ENCODE assay signal across 1 cellular context in the genomic region with DNA sequence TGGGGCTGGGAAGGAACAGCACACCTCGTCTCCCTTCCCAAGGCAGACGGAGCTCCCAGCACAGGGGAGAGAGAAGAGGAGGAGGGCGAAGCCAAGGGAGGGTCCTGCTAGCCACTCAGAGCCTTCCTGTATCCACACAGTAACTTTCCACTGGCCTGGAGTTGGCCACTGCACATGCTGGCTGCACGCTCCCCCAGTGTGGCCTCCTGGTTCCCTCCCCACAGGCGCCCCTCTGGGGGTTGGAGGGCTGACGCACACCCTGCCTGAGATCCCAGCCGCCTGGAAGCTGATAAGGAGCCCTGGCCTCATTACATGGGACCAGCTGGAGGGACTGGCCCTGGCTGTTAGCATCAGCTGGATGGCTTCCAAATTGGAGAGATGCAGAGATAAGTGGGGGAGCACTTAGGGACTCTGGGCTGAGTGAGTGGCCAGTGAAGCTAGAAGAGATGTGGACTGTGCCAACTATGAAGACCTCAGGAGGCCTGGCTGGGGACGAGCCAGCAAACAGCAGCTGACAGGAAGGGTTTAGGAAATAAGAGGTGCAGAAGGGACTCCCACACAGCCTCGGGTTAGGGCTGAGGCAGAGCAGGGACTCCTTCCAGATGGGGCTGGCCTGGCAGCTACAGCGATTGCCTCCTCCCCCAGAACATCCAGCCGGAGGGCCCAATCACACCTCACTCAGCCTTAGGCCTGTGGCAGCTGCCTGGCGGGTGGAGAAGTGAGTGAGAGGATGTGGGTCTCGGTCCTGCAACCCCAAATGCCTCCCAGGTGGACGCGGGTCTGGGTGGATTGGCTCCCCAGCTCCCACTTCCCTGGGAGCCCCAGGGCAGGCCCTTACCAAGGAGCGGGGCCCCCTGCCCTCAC.
TF ChIP-seq lines count a peak whose summit lies in the region.

No MANE protein-coding gene starts in this region.

TF ChIP-seq in HEK293, 187 proteins besides CTCF, POLR2A, EP300 and RAD21 (continued from another document and continues in another):
- TF ChIP-seq, protein P1, sequence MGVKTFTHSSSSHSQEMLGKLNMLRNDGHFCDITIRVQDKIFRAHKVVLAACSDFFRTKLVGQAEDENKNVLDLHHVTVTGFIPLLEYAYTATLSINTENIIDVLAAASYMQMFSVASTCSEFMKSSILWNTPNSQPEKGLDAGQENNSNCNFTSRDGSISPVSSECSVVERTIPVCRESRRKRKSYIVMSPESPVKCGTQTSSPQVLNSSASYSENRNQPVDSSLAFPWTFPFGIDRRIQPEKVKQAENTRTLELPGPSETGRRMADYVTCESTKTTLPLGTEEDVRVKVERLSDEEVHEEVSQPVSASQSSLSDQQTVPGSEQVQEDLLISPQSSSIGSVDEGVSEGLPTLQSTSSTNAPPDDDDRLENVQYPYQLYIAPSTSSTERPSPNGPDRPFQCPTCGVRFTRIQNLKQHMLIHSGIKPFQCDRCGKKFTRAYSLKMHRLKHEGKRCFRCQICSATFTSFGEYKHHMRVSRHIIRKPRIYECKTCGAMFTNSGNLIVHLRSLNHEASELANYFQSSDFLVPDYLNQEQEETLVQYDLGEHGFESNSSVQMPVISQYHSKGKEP (tag by site-specific recombination; IDR thresholded peaks at IDR 0.05): peak; percentile 42
- TF ChIP-seq, protein P2, sequence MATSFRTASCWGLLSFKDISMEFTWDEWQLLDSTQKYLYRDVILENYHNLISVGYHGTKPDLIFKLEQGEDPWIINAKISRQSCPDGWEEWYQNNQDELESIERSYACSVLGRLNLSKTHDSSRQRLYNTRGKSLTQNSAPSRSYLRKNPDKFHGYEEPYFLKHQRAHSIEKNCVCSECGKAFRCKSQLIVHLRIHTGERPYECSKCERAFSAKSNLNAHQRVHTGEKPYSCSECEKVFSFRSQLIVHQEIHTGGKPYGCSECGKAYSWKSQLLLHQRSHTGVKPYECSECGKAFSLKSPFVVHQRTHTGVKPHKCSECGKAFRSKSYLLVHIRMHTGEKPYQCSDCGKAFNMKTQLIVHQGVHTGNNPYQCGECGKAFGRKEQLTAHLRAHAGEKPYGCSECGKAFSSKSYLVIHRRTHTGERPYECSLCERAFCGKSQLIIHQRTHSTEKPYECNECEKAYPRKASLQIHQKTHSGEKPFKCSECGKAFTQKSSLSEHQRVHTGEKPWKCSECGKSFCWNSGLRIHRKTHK (tag by site-specific recombination; IDR thresholded peaks at IDR 0.05): no peak
- TF ChIP-seq ZNF530 (tag by site-specific recombination; IDR thresholded peaks at IDR 0.05; ENCODE audit: low read depth) (no peak), PRDM2 (tag by site-specific recombination; IDR thresholded peaks at IDR 0.05; ENCODE audit: borderline replicate concordance) (no peak), ZFP37 (tag by site-specific recombination; IDR thresholded peaks at IDR 0.05) (peak; percentile 81), REPIN1 (tag by site-specific recombination; IDR thresholded peaks at IDR 0.05; ENCODE audit: low read depth) (no peak), ZNF48 (tag by site-specific recombination; IDR thresholded peaks at IDR 0.05) (no peak), SALL2 (tag by site-specific recombination; IDR thresholded peaks at IDR 0.05; ENCODE audit: borderline replicate concordance) (no peak), ZNF423 (tag by site-specific recombination; IDR thresholded peaks at IDR 0.05) (peak; percentile 95), ZFP69B (tag by site-specific recombination; IDR thresholded peaks at IDR 0.05) (peak; percentile 73; the same call in 1 of the 2 replicates), ZNF140 (tag by site-specific recombination; IDR thresholded peaks at IDR 0.05) (no peak), ZBTB21 (tag by site-specific recombination; IDR thresholded peaks at IDR 0.05) (peak; percentile 70), ZNF2 (tag by site-specific recombination; IDR thresholded peaks at IDR 0.05) (peak; percentile 62), ZNF37A (tag by site-specific recombination; IDR thresholded peaks at IDR 0.05) (no peak), ZNF626 (tag by site-specific recombination; IDR thresholded peaks at IDR 0.05) (no peak), GLI2 (tag by site-specific recombination; IDR thresholded peaks at IDR 0.05; ENCODE audit: borderline replicate concordance, low read depth) (no peak), KLF8 (tag by site-specific recombination; IDR thresholded peaks at IDR 0.05) (peak; percentile 18; the same call in 1 of the 2 replicates), ZNF521 (tag by site-specific recombination; IDR thresholded peaks at IDR 0.05) (no peak), ZNF747 (tag by site-specific recombination; IDR thresholded peaks at IDR 0.05) (no peak), ZNF660 (tag by site-specific recombination; IDR thresholded peaks at IDR 0.05) (peak; percentile 87), ZNF670 (tag by site-specific recombination; IDR thresholded peaks at IDR 0.05; ENCODE audit: low read depth) (no peak), ZNF513 (tag by site-specific recombination; IDR thresholded peaks at IDR 0.05) (no peak), ZNF571 (tag by site-specific recombination; IDR thresholded peaks at IDR 0.05) (no peak), ZNF114 (tag by site-specific recombination; IDR thresholded peaks at IDR 0.05) (no peak), ZNF16 (tag by site-specific recombination; IDR thresholded peaks at IDR 0.05; ENCODE audit: low read depth) (no peak), ZNF501 (tag by site-specific recombination; IDR thresholded peaks at IDR 0.05) (peak; percentile 90), MEIS1 (CRISPR knock-in tag; IDR thresholded peaks at IDR 0.05; ENCODE audit: borderline replicate concordance) (no peak), INSM2 (tag by site-specific recombination; IDR thresholded peaks at IDR 0.05) (peak; percentile 51; the same call in 1 of the 2 replicates), KLF7 (tag by site-specific recombination; IDR thresholded peaks at IDR 0.05; ENCODE audit: borderline replicate concordance) (no peak), ZNF211 (tag by site-specific recombination; IDR thresholded peaks at IDR 0.05; ENCODE audit: low read depth) (no peak), ZNF654 (tag by site-specific recombination; IDR thresholded peaks at IDR 0.05; ENCODE audit: low read depth) (no peak), ZNF266 (tag by site-specific recombination; IDR thresholded peaks at IDR 0.05; ENCODE audit: low read depth) (no peak), PRDM6 (tag by site-specific recombination; IDR thresholded peaks at IDR 0.05) (no peak), ZNF677 (tag by site-specific recombination; IDR thresholded peaks at IDR 0.05) (no peak), ZNF837 (tag by site-specific recombination; IDR thresholded peaks at IDR 0.05) (no peak)
- TF ChIP-seq, protein P3, sequence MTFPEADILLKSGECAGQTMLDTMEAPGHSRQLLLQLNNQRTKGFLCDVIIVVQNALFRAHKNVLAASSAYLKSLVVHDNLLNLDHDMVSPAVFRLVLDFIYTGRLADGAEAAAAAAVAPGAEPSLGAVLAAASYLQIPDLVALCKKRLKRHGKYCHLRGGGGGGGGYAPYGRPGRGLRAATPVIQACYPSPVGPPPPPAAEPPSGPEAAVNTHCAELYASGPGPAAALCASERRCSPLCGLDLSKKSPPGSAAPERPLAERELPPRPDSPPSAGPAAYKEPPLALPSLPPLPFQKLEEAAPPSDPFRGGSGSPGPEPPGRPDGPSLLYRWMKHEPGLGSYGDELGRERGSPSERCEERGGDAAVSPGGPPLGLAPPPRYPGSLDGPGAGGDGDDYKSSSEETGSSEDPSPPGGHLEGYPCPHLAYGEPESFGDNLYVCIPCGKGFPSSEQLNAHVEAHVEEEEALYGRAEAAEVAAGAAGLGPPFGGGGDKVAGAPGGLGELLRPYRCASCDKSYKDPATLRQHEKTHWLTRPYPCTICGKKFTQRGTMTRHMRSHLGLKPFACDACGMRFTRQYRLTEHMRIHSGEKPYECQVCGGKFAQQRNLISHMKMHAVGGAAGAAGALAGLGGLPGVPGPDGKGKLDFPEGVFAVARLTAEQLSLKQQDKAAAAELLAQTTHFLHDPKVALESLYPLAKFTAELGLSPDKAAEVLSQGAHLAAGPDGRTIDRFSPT (tag by site-specific recombination; IDR thresholded peaks at IDR 0.05): peak; percentile 72; the same call in 1 of the 2 replicates
- TF ChIP-seq, protein P4, sequence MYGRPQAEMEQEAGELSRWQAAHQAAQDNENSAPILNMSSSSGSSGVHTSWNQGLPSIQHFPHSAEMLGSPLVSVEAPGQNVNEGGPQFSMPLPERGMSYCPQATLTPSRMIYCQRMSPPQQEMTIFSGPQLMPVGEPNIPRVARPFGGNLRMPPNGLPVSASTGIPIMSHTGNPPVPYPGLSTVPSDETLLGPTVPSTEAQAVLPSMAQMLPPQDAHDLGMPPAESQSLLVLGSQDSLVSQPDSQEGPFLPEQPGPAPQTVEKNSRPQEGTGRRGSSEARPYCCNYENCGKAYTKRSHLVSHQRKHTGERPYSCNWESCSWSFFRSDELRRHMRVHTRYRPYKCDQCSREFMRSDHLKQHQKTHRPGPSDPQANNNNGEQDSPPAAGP (tag by site-specific recombination; IDR thresholded peaks at IDR 0.05): peak; percentile 93
- TF ChIP-seq, protein P5, sequence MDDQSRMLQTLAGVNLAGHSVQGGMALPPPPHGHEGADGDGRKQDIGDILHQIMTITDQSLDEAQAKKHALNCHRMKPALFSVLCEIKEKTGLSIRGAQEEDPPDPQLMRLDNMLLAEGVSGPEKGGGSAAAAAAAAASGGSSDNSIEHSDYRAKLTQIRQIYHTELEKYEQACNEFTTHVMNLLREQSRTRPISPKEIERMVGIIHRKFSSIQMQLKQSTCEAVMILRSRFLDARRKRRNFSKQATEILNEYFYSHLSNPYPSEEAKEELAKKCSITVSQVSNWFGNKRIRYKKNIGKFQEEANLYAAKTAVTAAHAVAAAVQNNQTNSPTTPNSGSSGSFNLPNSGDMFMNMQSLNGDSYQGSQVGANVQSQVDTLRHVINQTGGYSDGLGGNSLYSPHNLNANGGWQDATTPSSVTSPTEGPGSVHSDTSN (CRISPR knock-in tag; IDR thresholded peaks at IDR 0.05): 0 out of 2 replicates have a peak, but pooled peaks have one; percentile 42
